1 cellular context compared by ENCODE assay signal in genomic region chr18:73408434-73408833, GRCh38.
TF ChIP-seq lines count a peak whose summit lies in the region.

No MANE protein-coding gene starts in this region.

TF ChIP-seq in IMR-90, 13 proteins besides CTCF, POLR2A, EP300 and RAD21:
- TF ChIP-seq ELK1 (IDR thresholded peaks at IDR 0.05; ENCODE audit: borderline replicate concordance, low read depth, low read length) (no peak), RFX5 (IDR thresholded peaks at IDR 0.05; ENCODE audit: low read depth, low read length) (no peak), RCOR1 (IDR thresholded peaks at IDR 0.05; ENCODE audit: insufficient replicate concordance, low read length) (no peak), MAFK (IDR thresholded peaks at IDR 0.05; ENCODE audit: low read depth, low read length) (no peak), NFE2L2 (IDR thresholded peaks at IDR 0.05; ENCODE audit: low read depth, low read length) (no peak), CEBPB (IDR thresholded peaks at IDR 0.05; ENCODE audit: low read depth, low read length) (no peak), FOS (IDR thresholded peaks at IDR 0.05; ENCODE audit: low read depth, low read length) (no peak), BHLHE40 (IDR thresholded peaks at IDR 0.05; ENCODE audit: low read depth, low read length) (no peak), USF2 (IDR thresholded peaks at IDR 0.05; ENCODE audit: low read depth, low read length) (no peak), SMC3 (IDR thresholded peaks at IDR 0.05; ENCODE audit: low read depth, low read length) (no peak), MXI1 (IDR thresholded peaks at IDR 0.05; ENCODE audit: borderline replicate concordance, low read depth, low read length) (no peak), CHD1 (IDR thresholded peaks at IDR 0.05; ENCODE audit: low read depth, low read length) (no peak), MAZ (IDR thresholded peaks at IDR 0.05; ENCODE audit: borderline replicate concordance, low read depth, low read length) (no peak)
TF ChIP-seq in IMR-90: peak in this region for 0.
